In the genomic region with DNA sequence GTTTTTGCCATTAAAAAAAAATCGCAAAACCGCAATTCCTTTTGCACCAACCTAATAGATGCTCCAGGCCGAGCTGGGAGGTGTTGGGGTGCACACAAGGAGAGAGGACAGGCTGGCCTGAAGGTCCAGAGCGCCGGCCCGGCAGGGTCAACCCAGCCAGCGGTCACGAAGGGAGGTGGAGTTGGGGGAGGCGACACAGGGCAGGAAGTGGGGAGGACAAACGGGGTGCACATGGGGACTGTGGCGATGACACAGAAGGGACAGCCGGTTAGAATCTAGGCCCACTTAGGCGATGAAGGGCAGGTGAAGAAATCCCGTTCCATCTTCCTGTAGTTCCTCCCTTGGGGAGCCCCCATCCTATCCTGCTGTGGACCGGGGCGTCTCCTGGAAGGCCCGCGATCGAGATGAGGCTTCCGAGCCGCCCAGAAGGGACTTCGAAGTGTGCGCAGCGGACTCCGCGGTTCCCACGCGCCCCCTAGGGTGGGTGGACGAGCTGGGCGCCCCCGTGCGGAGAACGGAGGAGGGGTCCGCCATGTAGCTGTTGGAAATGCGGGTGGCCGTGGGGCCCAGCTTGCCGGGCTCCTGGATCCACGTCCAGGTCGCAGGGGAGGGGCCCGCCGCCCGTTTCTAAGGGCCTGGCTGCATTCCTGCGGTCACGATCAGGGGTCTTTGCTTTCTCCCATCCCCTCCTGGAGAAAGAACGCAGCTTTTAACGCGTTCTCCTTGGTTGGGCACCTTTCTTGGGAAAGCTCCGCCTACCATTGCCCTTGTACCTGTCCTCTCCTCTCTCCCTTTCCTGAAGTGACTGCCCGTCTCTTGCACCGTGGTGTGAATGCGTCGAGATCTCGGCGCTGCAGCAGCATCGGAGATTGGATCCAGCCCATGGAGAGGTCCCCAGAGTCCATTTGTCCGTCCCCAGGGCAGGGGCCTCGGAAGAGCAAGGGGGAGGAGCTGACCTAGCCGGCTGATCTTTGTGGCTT, we compare ENCODE assay signal across 8 cellular contexts. TPM values are rescaled to one million over a fixed set of nuclear protein-coding genes. Genes with fewer than 3 reads are reported as not detected.
DNase-seq lines count a peak whose midpoint lies in the region; ATAC-seq lines count a peak whose summit lies in the region.

No MANE protein-coding gene starts in this region.

- no peak overlapping the region for H3K27ac ChIP-seq in HUES48 (ENCODE audit: low read depth, low read length)

- H3K27me3 Mint-ChIP-seq in stimulated activated naive B cell treated with anti-CD40 and anti-IgM and Interleukin-4, amounts not matched to agents 10 μg/mL and 1 μg/mL and 100 μg/mL, for 72 hours = peaks cover 29 to 32% of the 10 kb centered on the region in 2 donors

- no peaks in the 10 kb centered on the region for H3K27me3 ChIP-seq in HUES48 (ENCODE audit: control insufficient read depth, insufficient read depth, low read length)
- peaks cover 22% of the 10 kb centered on the region for H3K27me3 ChIP-seq in adipocyte (replicated peaks; ENCODE audit: control insufficient read depth, insufficient read depth, low read length)

- H3K4me1 ChIP-seq in HUES48 (ENCODE audit: control insufficient read depth, insufficient read depth, low read length) (no peaks in the 10 kb centered on the region; the same call in 1 of the 2 replicates), adipocyte (ENCODE audit: control insufficient read depth, insufficient read depth, low read length) (peaks cover 13% of the 10 kb centered on the region)

- peak overlapping the region; percentile 57 to 72 for H3K4me3 Mint-ChIP-seq in stimulated activated naive B cell treated with anti-CD40 and anti-IgM and Interleukin-4, amounts not matched to agents 10 μg/mL and 1 μg/mL and 100 μg/mL, for 72 hours

- DNase-seq in adipocyte (ENCODE audit: low read depth) (peak; percentile 21), islet precursor cell (peak; percentile 68), A172 (ENCODE audit: low spot score) (no peak), NCI-H1048 (lab: John Stamatoyannopoulos, UW) (no peak), G401 (ENCODE audit: low spot score) (no peak)
- DNase-seq in stimulated activated naive B cell treated with anti-CD40 and anti-IgM and Interleukin-4, amounts not matched to agents 10 μg/mL and 1 μg/mL and 100 μg/mL, for 72 hours = no peak

- in situ Hi-C loops in G401 (cut with HindIII; ENCODE audit: low sequenced_read_pairs) = no loop called here

- ATAC-seq in stimulated activated naive B cell treated with anti-CD40 and anti-IgM and Interleukin-4, amounts not matched to agents 10 μg/mL and 1 μg/mL and 100 μg/mL, for 72 hours (replicated peaks) = peak; percentile 20 to 48
- ATAC-seq in HG03378 (IDR thresholded peaks at IDR 0.05; ENCODE audit: unreplicated experiment) = no peak

- H3K4me3 ChIP-seq in HUES48 (ENCODE audit: low read depth, low read length) (peak overlapping the region; percentile 55), adipocyte (ENCODE audit: low read length) (peak overlapping the region; percentile 64)

- no peak overlapping the region for H3K27ac Mint-ChIP-seq in stimulated activated naive B cell treated with anti-CD40 and anti-IgM and Interleukin-4, amounts not matched to agents 10 μg/mL and 1 μg/mL and 100 μg/mL, for 72 hours

- H3K4me1 Mint-ChIP-seq in stimulated activated naive B cell treated with anti-CD40 and anti-IgM and Interleukin-4, amounts not matched to agents 10 μg/mL and 1 μg/mL and 100 μg/mL, for 72 hours = peaks cover 5 to 23% of the 10 kb centered on the region in 2 donors

- H3K9ac ChIP-seq in HUES48 (ENCODE audit: low read depth, low read length) (no peak overlapping the region), adipocyte (ENCODE audit: low read length) (no peak overlapping the region)

- no peaks in the 10 kb centered on the region for H3K9me3 ChIP-seq in HUES48 (ENCODE audit: control insufficient read depth, insufficient read depth, low read length)
- peaks cover 5% of the 10 kb centered on the region for H3K9me3 ChIP-seq in adipocyte (ENCODE audit: control insufficient read depth, low read length)

- H3K36me3 ChIP-seq in HUES48 (ENCODE audit: control insufficient read depth, insufficient read depth, low read length) (no peaks in the 10 kb centered on the region), adipocyte (ENCODE audit: control insufficient read depth, insufficient read depth, low read length, severe bottlenecking) (no peaks in the 10 kb centered on the region)

- no peaks in the 10 kb centered on the region for H3K36me3 Mint-ChIP-seq in stimulated activated naive B cell treated with anti-CD40 and anti-IgM and Interleukin-4, amounts not matched to agents 10 μg/mL and 1 μg/mL and 100 μg/mL, for 72 hours

- H3K9me3 Mint-ChIP-seq in stimulated activated naive B cell treated with anti-CD40 and anti-IgM and Interleukin-4, amounts not matched to agents 10 μg/mL and 1 μg/mL and 100 μg/mL, for 72 hours = peaks cover 0 to 1% of the 10 kb centered on the region in 2 donors

RNA-seq across cellular contexts. Expression of a gene that starts 17.0 kb away (rescaled TPM):
- 55.1 and 81.8 TPM in 2 replicates for total RNA-seq in A172 (2014; rRNA removed; shearing (Covaris generic))
- total RNA-seq in G401 (2014; rRNA removed; shearing (Covaris generic)) = 23.3 and 57.4 TPM in 2 replicates

Comparison
In these comparisons a context has a peak if more than half of its experiments do, and no peak if none do; other contexts are left out.
1. DNase-seq: peak in adipocyte (single experiment) and islet precursor cell (single experiment); none in stimulated activated naive B cell treated with anti-CD40 and anti-IgM and Interleukin-4, amounts not matched to agents 10 μg/mL and 1 μg/mL and 100 μg/mL, for 72 hours (single experiment), A172 (single experiment), NCI-H1048 (single experiment) and G401 (single experiment).